25 cellular contexts compared by ENCODE assay signal in the genomic region with DNA sequence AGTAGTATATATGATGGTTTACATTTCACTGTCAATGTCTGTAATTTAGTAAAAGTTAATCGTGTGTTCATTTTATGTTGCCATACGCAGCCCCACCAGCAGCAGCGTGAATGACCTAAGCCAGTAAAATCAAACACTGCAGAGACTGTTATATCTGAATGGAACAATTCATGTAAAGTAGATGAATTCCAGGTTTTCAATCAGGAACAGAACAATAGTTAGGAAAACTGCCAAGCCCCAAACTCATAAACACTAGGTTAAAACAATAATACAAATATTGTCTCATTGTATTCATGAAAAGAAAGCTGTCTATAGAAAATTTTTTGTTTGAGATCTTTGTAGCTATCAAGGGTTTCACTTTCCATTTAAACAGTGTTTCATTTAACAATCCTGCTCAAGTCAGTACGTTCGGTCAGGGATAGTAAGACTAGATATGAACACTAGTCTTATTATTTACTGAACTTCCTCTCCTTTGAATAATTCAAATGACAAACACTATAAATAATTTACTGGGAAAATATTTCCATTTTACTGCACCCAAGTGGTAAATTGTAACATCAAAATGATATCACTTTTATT.
DNase-seq lines count a peak whose midpoint lies in the region; ATAC-seq and TF ChIP-seq lines count a peak whose summit lies in the region.
"Had no signal": no experiment of that assay in that cellular context is flagged by ENCODE, and none has a peak within 500 bp of the region (broad histone marks: within the 10 kb centered on the region; RNA-seq: fewer than 3 reads in every experiment).

No MANE protein-coding gene starts in this region.

- no peaks in the 10 kb centered on the region for H3K4me1 Mint-ChIP-seq in CD4-positive, alpha-beta memory T cell
- H3K4me1 Mint-ChIP-seq: CD14-positive monocyte; naive thymus-derived CD4-positive, alpha-beta T cell had no signal

- intact Hi-C loops in esophagus squamous epithelium (cut with DNase I): no loop called here
- intact Hi-C loops in CD4-positive, alpha-beta memory T cell (cut with micrococcal nuclease): no loop called here

- TF ChIP-seq CTCF in osteoblast (IDR thresholded peaks at IDR 0.05; ENCODE audit: extremely low read depth, low read depth, low read length): no peak
- TF ChIP-seq CTCF in esophagus squamous epithelium (IDR thresholded peaks at IDR 0.05): no peak

- H3K36me3 ChIP-seq in osteoblast (ENCODE audit: insufficient read depth, low read length) (no peaks in the 10 kb centered on the region), esophagus squamous epithelium (no peaks in the 10 kb centered on the region)
- H3K36me3 ChIP-seq in CD4-positive, alpha-beta memory T cell (ENCODE audit: insufficient read depth, low read length): no peaks in the 10 kb centered on the region
- H3K36me3 ChIP-seq: brain microvascular endothelial cell, colonic mucosa, suprapubic skin had no signal

- H3K27ac ChIP-seq in osteoblast (ENCODE audit: low read depth, low read length) (no peak overlapping the region), esophagus squamous epithelium (no peak overlapping the region)
- no peak overlapping the region for H3K27ac ChIP-seq in CD4-positive, alpha-beta memory T cell (ENCODE audit: low read depth, low read length)
- H3K27ac ChIP-seq: brain microvascular endothelial cell, colonic mucosa, suprapubic skin had no signal

- TF ChIP-seq POLR2A in esophagus squamous epithelium (IDR thresholded peaks at IDR 0.05): no peak

- CTCF ChIA-PET in CD4-positive, alpha-beta memory T cell (lab: Charles Lee; ENCODE audit: partially characterized antibody): no interaction called here

- peaks cover 0 to 6% (median 4%) of the 10 kb centered on the region in 8 donors for H3K9me3 Mint-ChIP-seq in CD4-positive, alpha-beta memory T cell

- POLR2A ChIA-PET in CD4-positive, alpha-beta memory T cell (lab: Charles Lee; ENCODE audit: partially characterized antibody): interaction anchor here (0.6 kb wide), 1 partner anchor 67 kb away, joined by 3 read pairs; no protein-coding TSS in a partner anchor

- peak; percentile 21 for DNase-seq in Ammon's horn (ENCODE audit: low spot score)
- peak; percentile 74 for DNase-seq in OCI-M1 (lab: John Stamatoyannopoulos, UW)
- peak; percentile 49 for DNase-seq in fibroblast of peridontal ligament (ENCODE audit: extremely low read depth)
- DNase-seq in osteoblast (ENCODE audit: insufficient read length, low spot score, missing footprints): no peak
- DNase-seq in esophagus squamous epithelium (lab: John Stamatoyannopoulos, UW): no peak
- DNase-seq in CD4-positive, alpha-beta memory T cell: no peak
- DNase-seq in RPMI8226: no peak
- DNase-seq: ACHN; activated CD4-positive, alpha-beta memory T cell treated with anti-CD3 and anti-CD28 coated beads for 36 hours; activated CD4-positive, CD25-positive, alpha-beta regulatory T cell; activated effector memory CD4-positive, alpha-beta T cell treated with Interleukin-2 at 50 U/mL for 16 hours; brain microvascular endothelial cell; colonic mucosa; DMS 273 treated with DMSO at 0.1 percent for 48 hours; kidney glomerular epithelial cell; mammary epithelial cell; MM.1S; naive thymus-derived CD4-positive, alpha-beta T cell; NCI-H1436; NCI-H2107; NCI-H524 treated with DMSO at 0.1 percent for 48 hours had no signal

- no peaks in the 10 kb centered on the region for H4K20me1 ChIP-seq in osteoblast (ENCODE audit: insufficient read depth, low read length)

- WGBS in esophagus squamous epithelium, 2 donors: 53 to 61% methylated on average over 5 of the region's 5 CpGs

- no peaks in the 10 kb centered on the region for H3K79me2 ChIP-seq in osteoblast (ENCODE audit: insufficient read depth, low read length)

- H3K4me2 ChIP-seq in osteoblast (ENCODE audit: insufficient read depth, low read length): peak overlapping the region; percentile 58

- no peak overlapping the region for H3K27ac Mint-ChIP-seq in CD4-positive, alpha-beta memory T cell
- H3K27ac Mint-ChIP-seq: activated CD4-positive, alpha-beta memory T cell treated with anti-CD3 and anti-CD28 coated beads for 36 hours; CD14-positive monocyte; naive thymus-derived CD4-positive, alpha-beta T cell had no signal

- H3K4me3 ChIP-seq in osteoblast (ENCODE audit: insufficient read depth, low read length) (peak overlapping the region; percentile 35), esophagus squamous epithelium (peak overlapping the region in 1 of 4 donors; percentile 26)
- H3K4me3 ChIP-seq in CD4-positive, alpha-beta memory T cell (ENCODE audit: low read length in 2 of 2): no peak overlapping the region
- H3K4me3 ChIP-seq: colonic mucosa, K562, suprapubic skin had no signal

- H3K4me3 Mint-ChIP-seq in CD4-positive, alpha-beta memory T cell: no peak overlapping the region
- H3K4me3 Mint-ChIP-seq: activated CD4-positive, alpha-beta memory T cell treated with anti-CD3 and anti-CD28 coated beads for 36 hours; CD14-positive monocyte; naive thymus-derived CD4-positive, alpha-beta T cell had no signal

- H3K4me1 ChIP-seq in osteoblast (ENCODE audit: insufficient read depth, low read length) (no peaks in the 10 kb centered on the region), esophagus squamous epithelium (no peaks in the 10 kb centered on the region)
- no peaks in the 10 kb centered on the region for H3K4me1 ChIP-seq in CD4-positive, alpha-beta memory T cell (ENCODE audit: insufficient read depth, low read length)
- H3K4me1 ChIP-seq: colonic mucosa, suprapubic skin had no signal

- no peaks in the 10 kb centered on the region for H3K27me3 Mint-ChIP-seq in CD4-positive, alpha-beta memory T cell
- H3K27me3 Mint-ChIP-seq: activated CD4-positive, alpha-beta memory T cell treated with anti-CD3 and anti-CD28 coated beads for 36 hours; naive thymus-derived CD4-positive, alpha-beta T cell had no signal

- no peaks in the 10 kb centered on the region for H3K9me3 ChIP-seq in osteoblast (ENCODE audit: low read depth, low read length)
- no peaks in the 10 kb centered on the region for H3K9me3 ChIP-seq in esophagus squamous epithelium
- no peaks in the 10 kb centered on the region for H3K9me3 ChIP-seq in CD4-positive, alpha-beta memory T cell (ENCODE audit: control insufficient read depth in 1 of 2, low read length in 2 of 2)
- H3K9me3 ChIP-seq: colonic mucosa, suprapubic skin had no signal

- H2AFZ ChIP-seq in osteoblast (ENCODE audit: low read length): peak overlapping the region; percentile 57

- H3K36me3 Mint-ChIP-seq in CD4-positive, alpha-beta memory T cell: no peaks in the 10 kb centered on the region
- H3K36me3 Mint-ChIP-seq: activated CD4-positive, alpha-beta memory T cell treated with anti-CD3 and anti-CD28 coated beads for 36 hours; CD14-positive monocyte; naive thymus-derived CD4-positive, alpha-beta T cell had no signal

- H3K27me3 ChIP-seq in osteoblast (ENCODE audit: insufficient read depth, low read length) (no peaks in the 10 kb centered on the region), esophagus squamous epithelium (no peaks in the 10 kb centered on the region)
- H3K27me3 ChIP-seq in CD4-positive, alpha-beta memory T cell (ENCODE audit: insufficient read depth, low read length): no peaks in the 10 kb centered on the region
- H3K27me3 ChIP-seq: brain microvascular endothelial cell, colonic mucosa, suprapubic skin had no signal

- no peak for ATAC-seq in HG03439 (IDR thresholded peaks at IDR 0.05; ENCODE audit: unreplicated experiment)
- ATAC-seq: K562; naive thymus-derived CD4-positive, alpha-beta T cell had no signal

Comparison
In these comparisons a context has a peak if more than half of its experiments do, and no peak if none do; other contexts are left out.
1. DNase-seq: peak in Ammon's horn (single experiment), OCI-M1 (single experiment) and fibroblast of peridontal ligament (single experiment); none in osteoblast (single experiment), esophagus squamous epithelium (single experiment), CD4-positive, alpha-beta memory T cell (0 of 5) and RPMI8226 (single experiment).